ENCODE assay signal across 7 cellular contexts in the genomic region with DNA sequence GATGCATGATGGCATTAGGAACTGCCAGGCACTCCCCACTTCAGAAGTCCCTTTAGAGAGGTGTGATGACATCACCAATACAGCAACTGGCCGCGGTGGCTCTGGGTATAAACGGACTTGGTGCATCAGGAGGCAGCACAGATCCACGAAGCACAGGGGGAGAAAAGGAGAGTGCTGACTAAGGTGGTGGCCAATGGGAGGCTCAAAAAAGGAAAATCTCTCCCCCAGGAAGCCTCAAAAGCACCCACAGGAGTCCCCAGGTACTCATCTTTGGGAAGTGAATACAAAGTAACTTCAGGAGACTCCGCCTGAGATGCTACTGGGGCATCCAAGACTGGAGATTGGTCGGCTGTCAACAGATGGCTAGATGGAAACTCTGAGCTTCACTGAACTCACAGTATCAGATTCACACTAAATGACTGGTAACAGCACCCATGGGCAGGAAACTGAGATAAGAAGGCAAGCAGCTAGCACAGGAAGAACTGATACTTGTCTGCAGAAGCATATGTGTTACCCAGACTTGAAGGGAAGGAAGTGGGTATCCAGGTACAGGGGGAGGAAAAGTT. TPM values are rescaled to one million over a fixed set of nuclear protein-coding genes. Genes with fewer than 3 reads are reported as not detected.
DNase-seq lines count a peak whose midpoint lies in the region; ATAC-seq lines count a peak whose summit lies in the region.

No MANE protein-coding gene starts in this region.

- H3K36me3 Mint-ChIP-seq in activated T-cell treated with anti-CD3 and anti-CD28 coated beads, Interleukin-2, amount 50 U/mL, for 4 hours (ENCODE audit: insufficient read depth), result peaks cover 15% of the 10 kb centered on the region

- peaks cover 9% of the 10 kb centered on the region for H3K9me3 Mint-ChIP-seq in activated T-cell treated with anti-CD3 and anti-CD28 coated beads, Interleukin-2, amount 50 U/mL, for 4 hours

- no peak overlapping the region for H2BK5ac ChIP-seq in neuronal stem cell (ENCODE audit: low read length)

- no peak overlapping the region for H3K23ac ChIP-seq in neuronal stem cell (ENCODE audit: low read depth, low read length, poor library complexity)

- no peak overlapping the region for H2AFZ ChIP-seq in neuronal stem cell (ENCODE audit: low read length)

- H3K4me1 Mint-ChIP-seq in activated T-cell treated with anti-CD3 and anti-CD28 coated beads, Interleukin-2, amount 50 U/mL, for 4 hours (ENCODE audit: low read depth), result peaks cover 75% of the 10 kb centered on the region

- H3K4me1 ChIP-seq in neuronal stem cell (ENCODE audit: control insufficient read depth in 2 of 2, insufficient read depth in 1 of 2, low read depth in 1 of 2, low read length in 2 of 2), result peaks cover under 1 to 5% of the 10 kb centered on the region in 2 donors

- no peak overlapping the region for H3K9ac ChIP-seq in neuronal stem cell (ENCODE audit: low read depth, low read length, poor library complexity)

- H3K36me3 ChIP-seq in neuronal stem cell (replicated peaks in 1 of 2; ENCODE audit: control insufficient read depth in 2 of 2, insufficient read depth in 2 of 2, low read length in 2 of 2), result peaks cover 0 to 1% of the 10 kb centered on the region in 2 donors

- H2BK12ac ChIP-seq in neuronal stem cell (ENCODE audit: low read length), result no peak overlapping the region

- H3K4me3 ChIP-seq in neuronal stem cell (ENCODE audit: low read length in 2 of 2), result no peak overlapping the region

- H3K18ac ChIP-seq in neuronal stem cell (ENCODE audit: low read length), result no peak overlapping the region

- H3K79me1 ChIP-seq in neuronal stem cell (ENCODE audit: low read depth, low read length), result no peaks in the 10 kb centered on the region

- DNase-seq in activated T-cell treated with anti-CD3 and anti-CD28 coated beads, Interleukin-2, amount 50 U/mL, for 4 hours, result peak; percentile 42
- DNase-seq in stimulated activated CD4-positive, alpha-beta T cell treated with anti-CD3 and anti-CD28 coated beads, Interleukin-4, amount 100 ng/mL, for 24 hours, result peak; percentile 73
- DNase-seq in neuronal stem cell (ENCODE audit: low spot score), result no peak
- no peak for DNase-seq in COR-L47 (lab: John Stamatoyannopoulos, UW)
- DNase-seq in SHP77 treated with DMSO at 0.1 percent for 48 hours (lab: John Stamatoyannopoulos, UW), result no peak

- H3K27ac ChIP-seq in neuronal stem cell (replicated peaks; ENCODE audit: low read length), result no peak overlapping the region

- whole genome bisulfite sequencing in neuronal stem cell (ENCODE audit: extremely low coverage in 2 of 2, insufficient read length in 2 of 2, insufficient replicate concordance in 1 of 2), 2 donors, result no CpG with 5 or more reads among the region's 6 CpGs

- H3K4me3 Mint-ChIP-seq in activated T-cell treated with anti-CD3 and anti-CD28 coated beads, Interleukin-2, amount 50 U/mL, for 4 hours, result peak overlapping the region; percentile 71

- no peaks in the 10 kb centered on the region for H3K27me3 Mint-ChIP-seq in activated T-cell treated with anti-CD3 and anti-CD28 coated beads, Interleukin-2, amount 50 U/mL, for 4 hours (ENCODE audit: low read depth)

- H2AK5ac ChIP-seq in neuronal stem cell (ENCODE audit: low read depth, low read length), result no peak overlapping the region

- H2BK120ac ChIP-seq in neuronal stem cell (ENCODE audit: low read depth, low read length), result no peak overlapping the region

- H3K4ac ChIP-seq in neuronal stem cell (ENCODE audit: low read length), result no peak overlapping the region

- H2BK15ac ChIP-seq in neuronal stem cell (ENCODE audit: low read length), result no peak overlapping the region

- H3K4me2 ChIP-seq in neuronal stem cell (ENCODE audit: insufficient read depth, low read length, poor library complexity, severe bottlenecking), result no peak overlapping the region

- H3K27me3 ChIP-seq in neuronal stem cell (ENCODE audit: control insufficient read depth in 3 of 3, insufficient read depth in 3 of 3, low read depth in 1 of 3, low read length in 3 of 3), result no peaks in the 10 kb centered on the region

- H4K91ac ChIP-seq in neuronal stem cell (ENCODE audit: low read depth, low read length, poor library complexity), result no peak overlapping the region

- peaks cover 3 to 10% of the 10 kb centered on the region in 2 donors for H3K9me3 ChIP-seq in neuronal stem cell (replicated peaks in 1 of 2; ENCODE audit: control insufficient read depth in 2 of 2, insufficient read depth in 1 of 2, low read depth in 1 of 2, low read length in 2 of 2)

- ATAC-seq in GM19463 (IDR thresholded peaks at IDR 0.05; ENCODE audit: unreplicated experiment) (peak; percentile 61), HG03432 (IDR thresholded peaks at IDR 0.05; ENCODE audit: unreplicated experiment) (peak; percentile 86)
- ATAC-seq in activated T-cell treated with anti-CD3 and anti-CD28 coated beads, Interleukin-2, amount 50 U/mL, for 4 hours, result peak; percentile 85 to 92

- H4K8ac ChIP-seq in neuronal stem cell (ENCODE audit: low read depth, low read length), result no peak overlapping the region

- no peak overlapping the region for H3K14ac ChIP-seq in neuronal stem cell (ENCODE audit: low read length)

RNA-seq across cellular contexts. Expression of a gene that starts 7.6 kb away (rescaled TPM):
- 10 to 100 TPM in 2 of 3 donors, 1 to 10 TPM in 1; 6.7 to 11.7 (median 10.5) TPM for total RNA-seq in activated T-cell treated with anti-CD3 and anti-CD28 coated beads, Interleukin-2, amount 50 U/mL, for 4 hours
- polyA plus RNA-seq in neuronal stem cell (2013, experiment 1 of 2), result 2.0 TPM
- polyA plus RNA-seq in neuronal stem cell (2013, experiment 2 of 2), result 1.7 TPM

Comparison
In these comparisons a context has a peak if more than half of its experiments do, and no peak if none do; other contexts are left out.
1. DNase-seq: peak in activated T-cell treated with anti-CD3 and anti-CD28 coated beads, Interleukin-2, amount 50 U/mL, for 4 hours (single experiment) and stimulated activated CD4-positive, alpha-beta T cell treated with anti-CD3 and anti-CD28 coated beads, Interleukin-4, amount 100 ng/mL, for 24 hours (single experiment); none in neuronal stem cell (single experiment), COR-L47 (single experiment) and SHP77 treated with DMSO at 0.1 percent for 48 hours (single experiment).
2. Peak in every context shown above with its lines, with median percentiles within 50 percentile points of each other: ATAC-seq.